ENCODE assay signal across 14 cellular contexts in the genomic region with DNA sequence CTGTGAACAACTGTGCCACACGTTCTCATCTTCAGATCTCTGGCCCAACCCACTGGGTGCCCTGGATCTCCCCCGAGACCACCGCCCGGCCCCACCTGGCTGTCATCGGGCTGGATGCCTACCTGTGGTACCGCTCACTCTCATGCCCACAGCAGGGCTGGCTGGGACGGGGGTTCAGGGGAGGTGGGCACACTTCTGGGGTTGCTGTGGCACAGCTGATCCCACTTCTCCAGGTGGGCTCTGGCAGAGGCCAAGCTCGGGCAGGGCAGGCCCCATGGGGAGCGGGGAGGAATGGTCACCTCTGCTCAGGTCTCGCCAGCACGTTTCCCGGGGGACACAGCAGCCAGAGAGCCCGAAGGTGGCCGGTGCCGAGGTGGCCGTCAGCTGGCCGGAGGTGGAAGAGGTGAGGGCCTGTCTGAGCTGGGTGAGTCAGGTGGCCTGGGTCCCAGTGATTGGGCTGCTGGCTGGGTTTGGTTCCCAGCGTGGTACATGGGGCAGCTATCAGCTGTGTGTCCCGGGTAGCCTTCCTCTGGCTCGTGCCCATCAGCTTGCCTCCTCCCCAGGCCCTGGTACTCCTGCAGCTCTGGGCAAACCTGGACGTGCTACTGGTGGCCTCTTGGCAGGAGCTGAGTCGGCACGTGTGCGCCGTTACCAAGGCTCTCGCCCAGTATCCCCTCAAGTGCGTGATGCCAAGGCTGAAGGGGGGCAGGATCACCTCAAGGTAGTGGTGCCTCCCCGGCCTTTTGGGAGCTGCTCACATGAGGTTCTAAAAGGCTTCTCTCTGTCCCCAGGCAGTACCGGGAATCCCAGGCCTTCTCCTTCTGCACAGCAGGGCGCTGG. TPM values are rescaled to one million over a fixed set of nuclear protein-coding genes. Genes with fewer than 3 reads are reported as not detected.
A peak's percentile ranks its signal among the peaks of the same experiment; 100 is the strongest.
DNase-seq lines count a peak whose midpoint lies in the region; ATAC-seq and TF ChIP-seq lines count a peak whose summit lies in the region.
"Had no signal": no experiment of that assay in that cellular context is flagged by ENCODE, and none has a peak within 500 bp of the region (broad histone marks: within the 10 kb centered on the region; RNA-seq: fewer than 3 reads in every experiment).

No MANE protein-coding gene starts in this region.

- H3K4me3 Mint-ChIP-seq in activated T-cell treated with anti-CD3 and anti-CD28 coated beads, Interleukin-2, amount 50 U/mL, for 4 hours, result peak overlapping the region; percentile 49
- H3K4me3 Mint-ChIP-seq in central memory CD8-positive, alpha-beta T cell, result peak overlapping the region; percentile 29
- peak overlapping the region; percentile 31 for H3K4me3 Mint-ChIP-seq in progenitor cell of endocrine pancreas (ENCODE audit: low read depth)

- no peak overlapping the region for H3K4me3 ChIP-seq in NT2/D1 (ENCODE audit: insufficient read length, low read depth)

- no peak for ATAC-seq in activated T-cell treated with anti-CD3 and anti-CD28 coated beads, Interleukin-2, amount 50 U/mL, for 4 hours
- no peak for ATAC-seq in central memory CD8-positive, alpha-beta T cell (replicated peaks; ENCODE audit: extremely low read depth, poor library complexity, severe bottlenecking)
- ATAC-seq in HG02981 (IDR thresholded peaks at IDR 0.05; ENCODE audit: unreplicated experiment), result no peak

- H3K27me3 ChIP-seq in NT2/D1 (ENCODE audit: insufficient read depth, insufficient read length), result no peaks in the 10 kb centered on the region

- peak overlapping the region; percentile 99 for H3K9ac ChIP-seq in NT2/D1 (ENCODE audit: insufficient read length, low read depth)

- H3K4me1 ChIP-seq in NT2/D1 (ENCODE audit: insufficient read depth, insufficient read length), result peaks cover 23% of the 10 kb centered on the region

- H3K36me3 Mint-ChIP-seq in activated T-cell treated with anti-CD3 and anti-CD28 coated beads, Interleukin-2, amount 50 U/mL, for 4 hours (ENCODE audit: insufficient read depth), result peaks cover 5% of the 10 kb centered on the region
- H3K36me3 Mint-ChIP-seq in central memory CD8-positive, alpha-beta T cell (ENCODE audit: insufficient read depth), result peaks cover 31% of the 10 kb centered on the region
- peaks cover 1% of the 10 kb centered on the region for H3K36me3 Mint-ChIP-seq in progenitor cell of endocrine pancreas (ENCODE audit: insufficient read depth)

- no peak for DNase-seq in activated T-cell treated with anti-CD3 and anti-CD28 coated beads, Interleukin-2, amount 50 U/mL, for 4 hours
- DNase-seq in activated T-cell treated with anti-CD3 and anti-CD28 coated beads for 4 hours, result no peak
- DNase-seq in NT2/D1 (ENCODE audit: low read depth, low spot score), result no peak
- no peak for DNase-seq in central memory CD8-positive, alpha-beta T cell (ENCODE audit: low spot score in 2 of 2)
- DNase-seq in progenitor cell of endocrine pancreas (ENCODE audit: low spot score, unreplicated experiment), result no peak
- DNase-seq in NCI-H2196 treated with DMSO at 0.1 percent for 48 hours (lab: John Stamatoyannopoulos, UW; ENCODE audit: unreplicated experiment), result no peak
- no peak for DNase-seq in NCI-H2081 treated with DMSO at 0.1 percent for 48 hours (lab: John Stamatoyannopoulos, UW)
- DNase-seq: effector CD4-positive, alpha-beta T cell; KG1; kidney; NCI-H2029; nephron progenitor cell; SW 1271 had no signal

- peaks cover 77% of the 10 kb centered on the region for H3K36me3 ChIP-seq in NT2/D1 (ENCODE audit: insufficient read depth, insufficient read length, low read length)

- no peaks in the 10 kb centered on the region for H3K9me3 Mint-ChIP-seq in activated T-cell treated with anti-CD3 and anti-CD28 coated beads, Interleukin-2, amount 50 U/mL, for 4 hours
- H3K9me3 Mint-ChIP-seq in central memory CD8-positive, alpha-beta T cell, result no peaks in the 10 kb centered on the region
- H3K9me3 Mint-ChIP-seq in progenitor cell of endocrine pancreas (ENCODE audit: low read depth), result no peaks in the 10 kb centered on the region
- H3K9me3 Mint-ChIP-seq: nephron progenitor cell had no signal

- no peak for TF ChIP-seq CTCF in progenitor cell of endocrine pancreas (IDR thresholded peaks at IDR 0.05; ENCODE audit: unreplicated experiment)

- no peak overlapping the region for H3K27ac Mint-ChIP-seq in central memory CD8-positive, alpha-beta T cell (ENCODE audit: low read depth)
- H3K27ac Mint-ChIP-seq in progenitor cell of endocrine pancreas, result no peak overlapping the region
- H3K27ac Mint-ChIP-seq: nephron progenitor cell had no signal

- no peaks in the 10 kb centered on the region for H3K27me3 Mint-ChIP-seq in activated T-cell treated with anti-CD3 and anti-CD28 coated beads, Interleukin-2, amount 50 U/mL, for 4 hours (ENCODE audit: low read depth)
- H3K27me3 Mint-ChIP-seq in central memory CD8-positive, alpha-beta T cell, result no peaks in the 10 kb centered on the region
- H3K27me3 Mint-ChIP-seq in progenitor cell of endocrine pancreas, result no peaks in the 10 kb centered on the region

- H3K9me3 ChIP-seq in NT2/D1 (ENCODE audit: insufficient read depth, low read length), result no peaks in the 10 kb centered on the region

- H3K4me1 Mint-ChIP-seq in activated T-cell treated with anti-CD3 and anti-CD28 coated beads, Interleukin-2, amount 50 U/mL, for 4 hours (ENCODE audit: low read depth), result peaks cover 11% of the 10 kb centered on the region
- peaks cover 9% of the 10 kb centered on the region for H3K4me1 Mint-ChIP-seq in central memory CD8-positive, alpha-beta T cell
- peaks cover 9% of the 10 kb centered on the region for H3K4me1 Mint-ChIP-seq in progenitor cell of endocrine pancreas (ENCODE audit: low read depth)

RNA-seq across cellular contexts. Expression of a gene that starts 2.3 kb away (rescaled TPM):
- total RNA-seq in activated T-cell treated with anti-CD3 and anti-CD28 coated beads, Interleukin-2, amount 50 U/mL, for 4 hours, result 100 to 1,000 TPM; 223 to 288 (median 265) TPM
- total RNA-seq in progenitor cell of endocrine pancreas, result 77.2 and 84.6 TPM in 2 replicates

RNA-seq across cellular contexts. Expression of a gene that starts 2.6 kb away (rescaled TPM):
- 10 to 100 TPM; 30.4 to 39.1 (median 35.7) TPM for total RNA-seq in activated T-cell treated with anti-CD3 and anti-CD28 coated beads, Interleukin-2, amount 50 U/mL, for 4 hours
- 50.6 and 53.4 TPM in 2 replicates for total RNA-seq in progenitor cell of endocrine pancreas

RNA-seq across cellular contexts. Expression of a gene that starts 3.9 kb away (rescaled TPM):
- 10 to 100 TPM; 37.2 to 37.6 (median 37.4) TPM for total RNA-seq in activated T-cell treated with anti-CD3 and anti-CD28 coated beads, Interleukin-2, amount 50 U/mL, for 4 hours
- 34.4 and 35.3 TPM in 2 replicates for total RNA-seq in progenitor cell of endocrine pancreas

RNA-seq across cellular contexts. Expression of a gene that starts 7.1 kb away (rescaled TPM):
- 10 to 100 TPM; 15.5 to 20.8 (median 16.8) TPM for total RNA-seq in activated T-cell treated with anti-CD3 and anti-CD28 coated beads, Interleukin-2, amount 50 U/mL, for 4 hours
- 47.8 and 50.2 TPM in 2 replicates for total RNA-seq in progenitor cell of endocrine pancreas

RNA-seq across cellular contexts. Expression of a gene that starts 7.5 kb away (rescaled TPM):
- 100 to 1,000 TPM in 1 of 3 donors, 10 to 100 TPM in 2; 85.7 to 101 (median 94.7) TPM for total RNA-seq in activated T-cell treated with anti-CD3 and anti-CD28 coated beads, Interleukin-2, amount 50 U/mL, for 4 hours
- 59.9 and 65.4 TPM in 2 replicates for total RNA-seq in progenitor cell of endocrine pancreas
